Comparison of ENCODE assay signal across 21 cellular contexts in genomic region chr11:65108469-65109123, GRCh38. TPM values are rescaled to one million over a fixed set of nuclear protein-coding genes. Genes with fewer than 3 reads are reported as not detected.
A peak's percentile ranks its signal among the peaks of the same experiment; 100 is the strongest.
DNase-seq lines count a peak whose midpoint lies in the region; ATAC-seq and TF ChIP-seq lines count a peak whose summit lies in the region.
"Had no signal": no experiment of that assay in that cellular context is flagged by ENCODE, and none has a peak within 500 bp of the region (broad histone marks: within the 10 kb centered on the region; RNA-seq: fewer than 3 reads in every experiment).

No MANE protein-coding gene starts in this region.

- H3K27me3 ChIP-seq in stomach = peaks cover 0 to 4% (median 0%) of the 10 kb centered on the region in 3 donors
- H3K27me3 ChIP-seq: BLaER1, Peyer's patch had no signal

- intact Hi-C loops in stomach (cut with DNase I; ENCODE audit: low total_unique reads) = no loop called here

- peak overlapping the region in 1 of 4 donors; percentile 15 for H3K4me3 ChIP-seq in stomach
- H3K4me3 ChIP-seq: BLaER1, Peyer's patch had no signal

- H3K27ac ChIP-seq in RWPE1 (peak overlapping the region; percentile 86), stomach (peak overlapping the region; percentile 24 to 54 (median 39))
- H3K27ac ChIP-seq: BLaER1, Peyer's patch had no signal

- no peaks in the 10 kb centered on the region for H3K9me3 ChIP-seq in stomach
- H3K9me3 ChIP-seq: BLaER1, Peyer's patch had no signal

- 79 to 90% (median 87%) methylated on average over 18 to 38 of the region's 38 CpGs for WGBS in stomach, 5 donors

- TF ChIP-seq CTCF in RWPE1 (conservative IDR thresholded peaks at IDR 0.05; ENCODE audit: low read depth) (no peak), stomach (IDR thresholded peaks at IDR 0.05) (no peak)

- no peak for TF ChIP-seq EP300 in stomach (IDR thresholded peaks at IDR 0.05)

- ATAC-seq in esophagus mucosa = peak; percentile 29
- no peak for ATAC-seq in HG03520 (IDR thresholded peaks at IDR 0.05; ENCODE audit: unreplicated experiment)
- ATAC-seq: CD8-positive, alpha-beta T cell; Right ventricle myocardium inferior had no signal

- H3K4me1 ChIP-seq in stomach = peaks cover 35 to 72% (median 67%) of the 10 kb centered on the region in 4 donors

- no peak for TF ChIP-seq POLR2A in stomach (IDR thresholded peaks at IDR 0.05)

- DNase-seq in SIG-M5 treated with dmso at 0.1 percent for 504 hours (lab: John Stamatoyannopoulos, UW; ENCODE audit: unreplicated experiment) = peak; percentile 37
- no peak for DNase-seq in SIG-M5 (lab: John Stamatoyannopoulos, UW)
- no peak for DNase-seq in RWPE1 (ENCODE audit: low spot score)
- peak; percentile 80 for DNase-seq in stomach
- no peak for DNase-seq in DMS 273 (lab: John Stamatoyannopoulos, UW; ENCODE audit: unreplicated experiment)
- no peak for DNase-seq in NK-92 treated with Interleukin-12 subunit alpha and Interleukin-12 subunit beta, amount 100 ng/mL, for 24 hours (lab: John Stamatoyannopoulos, UW)
- DNase-seq: ACHN; Calu3; CD8-positive, alpha-beta T cell; HFFc6; KBM-7; NCI-H1105; NCI-H2029 treated with DMSO at 0.1 percent for 48 hours; NCI-H226; NCI-H510A treated with DMSO at 0.1 percent for 48 hours; NCI-H748 treated with DMSO at 0.1 percent for 48 hours; Peyer's patch had no signal

- POLR2A ChIA-PET in RWPE1 (lab: Yijun Ruan, JAX; ENCODE audit: low non-redundant PET) = no interaction called here

- peaks cover 24 to 43% (median 41%) of the 10 kb centered on the region in 4 donors for H3K36me3 ChIP-seq in stomach

- CTCF ChIA-PET in RWPE1 (lab: Yijun Ruan, JAX) = interaction anchor here (0.5 to 1.1 kb wide), 6 partner anchors 8 to 392 kb away, joined by 3 to 5 read pairs (median 3); partner anchors contain the start of gene EHD1

RNA-seq across cellular contexts. Expression of gene TM7SF2, which starts 3.1 kb away (rescaled TPM):
- total RNA-seq in esophagus mucosa = 53.2 TPM
- total RNA-seq in stomach = 100 to 1,000 TPM in 1 of 5 donors, 10 to 100 TPM in 3, 1 to 10 TPM in 1; 7.6 to 118 (median 19.6) TPM
- polyA plus RNA-seq in stomach = 10 to 100 TPM; 38.6 to 65.2 (median 51.9) TPM

RNA-seq across cellular contexts. Expression of gene ZNHIT2, which starts 8.9 kb away (rescaled TPM):
- total RNA-seq in esophagus mucosa = 9.4 TPM
- 100 to 1,000 TPM in 1 of 5 donors, 10 to 100 TPM in 1, 1 to 10 TPM in 2, not detected in 1; 2.4 to 130 (median 39.9) TPM for total RNA-seq in stomach
- polyA plus RNA-seq in stomach = 10 to 100 TPM; 18.0 to 20.0 (median 18.9) TPM

RNA-seq across cellular contexts. Expression of gene VPS51, which starts 12.6 kb away (rescaled TPM):
- total RNA-seq in esophagus mucosa (76.4 TPM), stomach (1,000 to 10,000 TPM in 1 of 5 donors, 100 to 1,000 TPM in 4; 174 to 2,272 (median 234) TPM)
- polyA plus RNA-seq in stomach = 100 to 1,000 TPM; 124 to 135 (median 128) TPM

RNA-seq across cellular contexts. Expression of gene FAU, which starts 13.3 kb away (rescaled TPM):
- total RNA-seq in esophagus mucosa (758 TPM), stomach (1,000 to 10,000 TPM in 1 of 5 donors, 100 to 1,000 TPM in 4; 456 to 1,872 (median 566) TPM)
- 1,000 to 10,000 TPM; 1,111 to 1,352 (median 1,208) TPM for polyA plus RNA-seq in stomach

RNA-seq across cellular contexts. Expression of gene MRPL49, which starts 13.5 kb away (rescaled TPM):
- 63.9 TPM for total RNA-seq in esophagus mucosa
- total RNA-seq in stomach = 10 to 100 TPM; 22.8 to 75.9 (median 33.0) TPM
- polyA plus RNA-seq in stomach = 10 to 100 TPM; 36.0 to 69.8 (median 39.9) TPM

Comparison
In these comparisons a context has a peak if more than half of its experiments do, and no peak if none do; other contexts are left out.
1. DNase-seq: peak in SIG-M5 treated with dmso at 0.1 percent for 504 hours (single experiment) and stomach (single experiment); none in SIG-M5 (single experiment), RWPE1 (single experiment), DMS 273 (single experiment) and NK-92 treated with Interleukin-12 subunit alpha and Interleukin-12 subunit beta, amount 100 ng/mL, for 24 hours (single experiment).